ENCODE assay signal across 23 cellular contexts in genomic region chr12:121751716-121752351, GRCh38.
"Had no signal": no experiment of that assay in that cellular context is flagged by ENCODE, and none has a peak within 500 bp of the region (broad histone marks: within the 10 kb centered on the region; RNA-seq: fewer than 3 reads in every experiment).

No MANE protein-coding gene starts in this region.

- H3K9me3 ChIP-seq: colonic mucosa, lower lobe of right lung, spleen, thoracic aorta, upper lobe of right lung had no signal

- H3K27me3 Mint-ChIP-seq: stimulated activated naive B cell treated with anti-CD40 and anti-IgM and Interleukin-4, amounts not matched to agents 10 μg/mL and 1 μg/mL and 100 μg/mL, for 72 hours had no signal

- DNase-seq: activated CD4-positive, alpha-beta T cell treated with anti-CD3 and anti-CD28 coated beads, Interleukin-2, amount 50 U/mL, for 48 hours; activated gamma-delta T cell; activated T-cell treated with anti-CD3 and anti-CD28 coated beads, Interleukin-2, amount 50 U/mL, for 48 hours; amniotic stem cell; colonic mucosa; erythroblast; foreskin melanocyte; glutamatergic neuron; hippocampal formation; islet precursor cell; lower lobe of right lung; nephron progenitor cell; occipital lobe; posterior cingulate gyrus; spleen; stimulated activated CD4-positive, alpha-beta T cell treated with anti-CD3 and anti-CD28 coated beads, Interleukin-4, amount 100 ng/mL, for 4 hours; stimulated activated naive B cell treated with anti-CD40 and anti-IgM and Interleukin-4, amounts not matched to agents 10 μg/mL and 1 μg/mL and 100 μg/mL, for 72 hours; SW 1271; T1000; upper lobe of right lung had no signal

- H3K27ac ChIP-seq: colonic mucosa, lower lobe of right lung, thoracic aorta, upper lobe of right lung had no signal

- H3K4me3 Mint-ChIP-seq: nephron progenitor cell; stimulated activated naive B cell treated with anti-CD40 and anti-IgM and Interleukin-4, amounts not matched to agents 10 μg/mL and 1 μg/mL and 100 μg/mL, for 72 hours had no signal

- ATAC-seq: activated CD4-positive, CD25-positive, alpha-beta regulatory T cell treated with anti-CD3 and anti-CD28 coated beads, Interleukin-2, amount 50 U/mL, for 24 hours; activated naive CD4-positive, alpha-beta T cell treated with anti-CD3 and anti-CD28 coated beads, Interleukin-2, amount 50 U/mL, for 72 hours; lower lobe of right lung; stimulated activated naive B cell treated with anti-CD40 and anti-IgM and Interleukin-4, amounts not matched to agents 10 μg/mL and 1 μg/mL and 100 μg/mL, for 72 hours had no signal

- H3K27ac Mint-ChIP-seq: activated naive CD4-positive, alpha-beta T cell treated with anti-CD3 and anti-CD28 coated beads, Interleukin-2, amount 50 U/mL, for 72 hours; nephron progenitor cell; stimulated activated naive B cell treated with anti-CD40 and anti-IgM and Interleukin-4, amounts not matched to agents 10 μg/mL and 1 μg/mL and 100 μg/mL, for 72 hours had no signal

- H3K4me1 ChIP-seq: colonic mucosa had no signal

- H3K27me3 ChIP-seq: colonic mucosa, spleen, upper lobe of right lung had no signal

- H3K36me3 ChIP-seq: colonic mucosa, upper lobe of right lung had no signal

- H3K9me3 Mint-ChIP-seq: activated naive CD4-positive, alpha-beta T cell treated with anti-CD3 and anti-CD28 coated beads, Interleukin-2, amount 50 U/mL, for 72 hours; nephron progenitor cell; stimulated activated naive B cell treated with anti-CD40 and anti-IgM and Interleukin-4, amounts not matched to agents 10 μg/mL and 1 μg/mL and 100 μg/mL, for 72 hours had no signal

- H3K4me3 ChIP-seq: colonic mucosa, lower lobe of right lung, spleen, thoracic aorta, upper lobe of right lung had no signal

- H3K36me3 Mint-ChIP-seq: activated naive CD4-positive, alpha-beta T cell treated with anti-CD3 and anti-CD28 coated beads, Interleukin-2, amount 50 U/mL, for 72 hours had no signal
